Comparison of ENCODE assay signal across 8 cellular contexts in the genomic region with DNA sequence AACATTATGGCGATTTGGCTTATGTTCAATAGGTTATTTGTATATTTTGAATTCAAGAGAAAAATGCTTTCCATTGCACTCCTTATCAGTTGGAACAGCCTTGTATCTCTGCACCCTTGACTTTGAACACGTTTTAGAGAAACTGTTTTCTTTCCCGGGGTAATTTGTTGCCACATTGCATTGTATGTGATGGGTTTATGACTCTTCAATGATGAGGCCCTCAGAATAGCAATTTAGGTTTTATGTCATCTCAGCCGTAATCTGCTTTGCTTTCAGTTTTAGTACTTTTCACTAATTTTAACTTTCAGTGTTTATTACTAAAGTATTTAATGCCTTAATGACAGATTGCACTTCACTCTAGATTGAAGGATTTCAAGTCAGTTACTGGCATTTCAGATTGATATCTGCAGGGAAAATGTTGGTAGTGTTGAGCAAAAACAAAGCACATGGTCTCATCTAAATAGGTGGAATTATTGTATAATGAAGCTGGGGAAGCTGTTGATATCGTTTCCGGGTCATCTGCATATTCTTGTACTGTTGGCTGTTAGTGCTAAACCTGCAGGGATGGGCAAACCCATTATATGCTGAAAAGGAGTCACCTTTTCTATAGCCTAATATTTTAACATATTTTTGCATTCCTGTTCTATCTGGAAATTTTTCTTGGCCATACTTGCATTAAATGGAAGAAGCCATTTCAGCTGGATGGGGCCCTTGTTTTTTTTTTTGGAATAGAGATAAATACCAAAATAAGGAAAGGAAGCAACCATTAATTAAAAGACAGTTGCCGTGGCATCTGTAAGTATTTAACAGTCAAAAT. TPM values are rescaled to one million over a fixed set of nuclear protein-coding genes. Genes with fewer than 3 reads are reported as not detected.
DNase-seq lines count a peak whose midpoint lies in the region; ATAC-seq and TF ChIP-seq lines count a peak whose summit lies in the region.

No MANE protein-coding gene starts in this region.

- peaks cover 7% of the 10 kb centered on the region for H3F3A ChIP-seq in neural cell (ENCODE audit: insufficient read depth, low read length, poor library complexity, severe bottlenecking)

- H3K4me1 Mint-ChIP-seq in dendritic cell treated with granulocyte-macrophage colony-stimulating factor and Interleukin-4, amounts not matched to agents 40 ng/mL and 50 ng/mL, for 4 days (ENCODE audit: low read depth), result peaks cover 41% of the 10 kb centered on the region

- no peak overlapping the region for H3K27ac Mint-ChIP-seq in dendritic cell treated with granulocyte-macrophage colony-stimulating factor and Interleukin-4, amounts not matched to agents 40 ng/mL and 50 ng/mL, for 4 days

- peak overlapping the region; percentile 98 for H3K9ac ChIP-seq in neural cell (ENCODE audit: low read length)

- H3K36me3 ChIP-seq in neural cell (ENCODE audit: insufficient read depth, low read length), result no peaks in the 10 kb centered on the region

- H3K9me2 ChIP-seq in neural cell (ENCODE audit: insufficient read depth, low read length), result no peaks in the 10 kb centered on the region

- peak overlapping the region; percentile 99 for H3K4me3 Mint-ChIP-seq in dendritic cell treated with granulocyte-macrophage colony-stimulating factor and Interleukin-4, amounts not matched to agents 40 ng/mL and 50 ng/mL, for 4 days

- H3K36me3 Mint-ChIP-seq in dendritic cell treated with granulocyte-macrophage colony-stimulating factor and Interleukin-4, amounts not matched to agents 40 ng/mL and 50 ng/mL, for 4 days (ENCODE audit: low read depth), result peaks cover 16% of the 10 kb centered on the region

- H3K79me2 ChIP-seq in neural cell (replicated peaks; ENCODE audit: insufficient read depth, low read length), result peaks cover 67% of the 10 kb centered on the region

- H3K27me3 Mint-ChIP-seq in dendritic cell treated with granulocyte-macrophage colony-stimulating factor and Interleukin-4, amounts not matched to agents 40 ng/mL and 50 ng/mL, for 4 days, result no peaks in the 10 kb centered on the region

- no peak overlapping the region for H2AFZ ChIP-seq in neural cell (ENCODE audit: low read depth, low read length)

- H3K9me3 ChIP-seq in neural cell (ENCODE audit: low read length), result no peaks in the 10 kb centered on the region

- no peak for ATAC-seq in HG02678 (IDR thresholded peaks at IDR 0.05; ENCODE audit: unreplicated experiment)

- TF ChIP-seq RAD21 in neural cell (conservative IDR thresholded peaks at IDR 0.05), result no peak

- H3K27ac ChIP-seq in neural cell (ENCODE audit: low read length), result peak overlapping the region; percentile 96

- H3K4me2 ChIP-seq in neural cell (ENCODE audit: low read length), result peak overlapping the region; percentile 95

- H4K20me1 ChIP-seq in neural cell (ENCODE audit: insufficient read depth), result peaks cover 14% of the 10 kb centered on the region

- TF ChIP-seq CTCF in GM12865 (IDR thresholded peaks at IDR 0.05; ENCODE audit: insufficient read depth, low read depth, low read length, missing control alignments) (no peak), neural cell (IDR thresholded peaks at IDR 0.05; ENCODE audit: poor library complexity, severe bottlenecking) (no peak)

- H3K9me3 Mint-ChIP-seq in dendritic cell treated with granulocyte-macrophage colony-stimulating factor and Interleukin-4, amounts not matched to agents 40 ng/mL and 50 ng/mL, for 4 days, result no peaks in the 10 kb centered on the region

- DNase-seq in GM12865 (ENCODE audit: low read depth) (no peak), NOMO-1 treated with dmso at 0.1 percent for 144 hours (lab: John Stamatoyannopoulos, UW; ENCODE audit: unreplicated experiment) (peak; percentile 6), COLO668 (lab: John Stamatoyannopoulos, UW; ENCODE audit: unreplicated experiment) (no peak), iPS-NIHi7 (ENCODE audit: extremely low spot score) (no peak)
- DNase-seq in stimulated activated CD4-positive, alpha-beta T cell treated with anti-CD3 and anti-CD28 coated beads, Interleukin-4, amount 100 ng/mL, for 1 hour, result no peak

- TF ChIP-seq EP300 in neural cell (conservative IDR thresholded peaks at IDR 0.05; ENCODE audit: poor library complexity, severe bottlenecking), result no peak

- intact Hi-C loops in dendritic cell treated with granulocyte-macrophage colony-stimulating factor and Interleukin-4, amounts not matched to agents 40 ng/mL and 50 ng/mL, for 4 days (cut with micrococcal nuclease), result loop anchor here (5.0 kb wide), 1 partner anchor 41 kb away; no protein-coding TSS in a partner anchor

- H3K4me3 ChIP-seq in GM12865 (ENCODE audit: low read depth, low read length), result peak overlapping the region; percentile 95
- H3K4me3 ChIP-seq in neural cell (ENCODE audit: low read length), result peak overlapping the region; percentile 92

- H3K27me3 ChIP-seq in neural cell (ENCODE audit: insufficient read depth, low read depth, low read length), result no peaks in the 10 kb centered on the region

TF ChIP-seq in neural cell, 6 proteins besides CTCF, POLR2A, EP300 and RAD21:
- TF ChIP-seq, protein P1, sequence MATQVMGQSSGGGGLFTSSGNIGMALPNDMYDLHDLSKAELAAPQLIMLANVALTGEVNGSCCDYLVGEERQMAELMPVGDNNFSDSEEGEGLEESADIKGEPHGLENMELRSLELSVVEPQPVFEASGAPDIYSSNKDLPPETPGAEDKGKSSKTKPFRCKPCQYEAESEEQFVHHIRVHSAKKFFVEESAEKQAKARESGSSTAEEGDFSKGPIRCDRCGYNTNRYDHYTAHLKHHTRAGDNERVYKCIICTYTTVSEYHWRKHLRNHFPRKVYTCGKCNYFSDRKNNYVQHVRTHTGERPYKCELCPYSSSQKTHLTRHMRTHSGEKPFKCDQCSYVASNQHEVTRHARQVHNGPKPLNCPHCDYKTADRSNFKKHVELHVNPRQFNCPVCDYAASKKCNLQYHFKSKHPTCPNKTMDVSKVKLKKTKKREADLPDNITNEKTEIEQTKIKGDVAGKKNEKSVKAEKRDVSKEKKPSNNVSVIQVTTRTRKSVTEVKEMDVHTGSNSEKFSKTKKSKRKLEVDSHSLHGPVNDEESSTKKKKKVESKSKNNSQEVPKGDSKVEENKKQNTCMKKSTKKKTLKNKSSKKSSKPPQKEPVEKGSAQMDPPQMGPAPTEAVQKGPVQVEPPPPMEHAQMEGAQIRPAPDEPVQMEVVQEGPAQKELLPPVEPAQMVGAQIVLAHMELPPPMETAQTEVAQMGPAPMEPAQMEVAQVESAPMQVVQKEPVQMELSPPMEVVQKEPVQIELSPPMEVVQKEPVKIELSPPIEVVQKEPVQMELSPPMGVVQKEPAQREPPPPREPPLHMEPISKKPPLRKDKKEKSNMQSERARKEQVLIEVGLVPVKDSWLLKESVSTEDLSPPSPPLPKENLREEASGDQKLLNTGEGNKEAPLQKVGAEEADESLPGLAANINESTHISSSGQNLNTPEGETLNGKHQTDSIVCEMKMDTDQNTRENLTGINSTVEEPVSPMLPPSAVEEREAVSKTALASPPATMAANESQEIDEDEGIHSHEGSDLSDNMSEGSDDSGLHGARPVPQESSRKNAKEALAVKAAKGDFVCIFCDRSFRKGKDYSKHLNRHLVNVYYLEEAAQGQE (IDR thresholded peaks at IDR 0.05; ENCODE audit: borderline replicate concordance), result no peak
- TF ChIP-seq MXI1 (conservative IDR thresholded peaks at IDR 0.05; ENCODE audit: poor library complexity, severe bottlenecking) (peak; percentile 51), EZH2 (IDR thresholded peaks at IDR 0.05; ENCODE audit: borderline replicate concordance, insufficient read depth, low read length, poor library complexity, severe bottlenecking) (no peak), POLR2AphosphoS5 (IDR thresholded peaks at IDR 0.05) (no peak), SMC3 (conservative IDR thresholded peaks at IDR 0.05; ENCODE audit: poor library complexity) (no peak)

RNA-seq across cellular contexts. Expression of gene LUC7L3, which starts 2.0 kb away (rescaled TPM):
- 634 and 677 TPM in 2 replicates for polyA plus RNA-seq in neural cell
- 192 and 231 TPM in 2 replicates for polyA minus RNA-seq in neural cell

RNA-seq across cellular contexts. Expression of gene ANKRD40, which starts 13.7 kb away (rescaled TPM):
- 15.2 and 16.1 TPM in 2 replicates for polyA plus RNA-seq in neural cell
- 20.0 and 23.6 TPM in 2 replicates for polyA minus RNA-seq in neural cell

RNA-seq across cellular contexts. Expression of gene ANKRD40CL, which starts 45.9 kb away (rescaled TPM):
- not detected in 2 replicates for polyA plus RNA-seq in neural cell
- not detected in 2 replicates for polyA minus RNA-seq in neural cell
